Comparison of ENCODE assay signal across 8 cellular contexts in genomic region chr11:66388746-66389386, GRCh38. TPM values are rescaled to one million over a fixed set of nuclear protein-coding genes. Genes with fewer than 3 reads are reported as not detected.
A peak's percentile ranks its signal among the peaks of the same experiment; 100 is the strongest.
DNase-seq lines count a peak whose midpoint lies in the region; ATAC-seq and TF ChIP-seq lines count a peak whose summit lies in the region.

No MANE protein-coding gene starts in this region.

- intact Hi-C loops in prostate gland (cut with DNase I) = loop anchor here (2.0 kb wide), 1 partner anchor 78 kb away; no protein-coding TSS in a partner anchor
- intact Hi-C loops in vagina (cut with DNase I) = loop anchor here (5.0 kb wide), 1 partner anchor 62 kb away; no protein-coding TSS in a partner anchor

- H3K36me3 ChIP-seq in prostate gland = no peaks in the 10 kb centered on the region
- H3K36me3 ChIP-seq in vagina = no peaks in the 10 kb centered on the region

- TF ChIP-seq POLR2A in prostate gland (IDR thresholded peaks at IDR 0.05) = no peak
- TF ChIP-seq POLR2A in vagina (IDR thresholded peaks at IDR 0.05) = no peak

- DNase-seq in DMS153 treated with DMSO at 0.1 percent for 48 hours (lab: John Stamatoyannopoulos, UW; ENCODE audit: unreplicated experiment) (peak; percentile 51), LHCN-M2 (ENCODE audit: low read depth) (peak; percentile 61), RPMI7951 (ENCODE audit: low read depth) (peak; percentile 74), activated T-helper 1 cell treated with Interleukin-2 at 50 U/mL for 16 hours (ENCODE audit: low read depth) (peak; percentile 46), foreskin fibroblast (peak; percentile 57 to 86), prostate gland (ENCODE audit: low spot score) (peak; percentile 75), vagina (ENCODE audit: extremely low spot score in 2 of 2) (no peak)

- H3K27me3 ChIP-seq in prostate gland (replicated peaks; ENCODE audit: insufficient read depth) (no peaks in the 10 kb centered on the region), vagina (no peaks in the 10 kb centered on the region)

- H3K4me3 ChIP-seq in foreskin fibroblast (ENCODE audit: low read depth in 1 of 2, low read length in 2 of 2) (no peak overlapping the region), prostate gland (no peak overlapping the region), vagina (no peak overlapping the region)

- no peak overlapping the region for H3K27ac ChIP-seq in prostate gland
- H3K27ac ChIP-seq in vagina = no peak overlapping the region

- no peaks in the 10 kb centered on the region for H3K9me3 ChIP-seq in prostate gland
- no peaks in the 10 kb centered on the region for H3K9me3 ChIP-seq in vagina

- ATAC-seq in GM21528 (IDR thresholded peaks at IDR 0.05; ENCODE audit: low FRiP score, unreplicated experiment) = no peak

- TF ChIP-seq CTCF in foreskin fibroblast (IDR thresholded peaks at IDR 0.05; ENCODE audit: low read depth, low read length) (peak; percentile 89), prostate gland (IDR thresholded peaks at IDR 0.05) (peak in 3 of 4 experiments; percentile 53 to 72 (median 63)), vagina (IDR thresholded peaks at IDR 0.05) (peak in 2 of 3 experiments; percentile 23 to 54)

- no peaks in the 10 kb centered on the region for H3K4me1 ChIP-seq in prostate gland (replicated peaks)
- no peaks in the 10 kb centered on the region for H3K4me1 ChIP-seq in vagina

- WGBS in prostate gland = 29% methylated on average over 8 of the region's 8 CpGs

RNA-seq across cellular contexts. Expression of gene SLC29A2, which starts 17.3 kb away (rescaled TPM):
- total RNA-seq in LHCN-M2 (2014; rRNA removed) (not detected in 2 replicates), prostate gland (10 to 100 TPM; 10.1 to 12.5 TPM), vagina (4.2 TPM)
- polyA plus RNA-seq in LHCN-M2 (2012) = 0.15 TPM
- total RNA-seq in RPMI7951 (2014; rRNA removed; shearing (Covaris generic)) = 0.39 and 1.4 TPM in 2 replicates

RNA-seq across cellular contexts. Expression of gene NPAS4, which starts 32.0 kb away (rescaled TPM):
- 0.13 TPM in 1 of 2 replicates, not detected in the other for total RNA-seq in LHCN-M2 (2014; rRNA removed)
- 0.01 TPM for polyA plus RNA-seq in LHCN-M2 (2012)
- not detected in 2 replicates for total RNA-seq in RPMI7951 (2014; rRNA removed; shearing (Covaris generic))
- total RNA-seq in prostate gland = under 1 TPM in 1 of 2 donors, not detected in 1; 0.74 TPM
- total RNA-seq in vagina = not detected

RNA-seq across cellular contexts. Expression of gene B4GAT1, which starts 41.4 kb away (rescaled TPM):
- total RNA-seq in LHCN-M2 (2014; rRNA removed) (50.9 and 51.0 TPM in 2 replicates), prostate gland (10 to 100 TPM; 47.0 to 64.9 TPM), vagina (25.0 TPM)
- polyA plus RNA-seq in LHCN-M2 (2012) = 22.3 TPM
- 49.3 and 50.5 TPM in 2 replicates for total RNA-seq in RPMI7951 (2014; rRNA removed; shearing (Covaris generic))

RNA-seq across cellular contexts. Expression of gene BRMS1, which starts 44.0 kb away (rescaled TPM):
- total RNA-seq in LHCN-M2 (2014; rRNA removed) (102 and 107 TPM in 2 replicates), prostate gland (10 to 100 TPM; 55.7 to 71.3 TPM), vagina (37.1 TPM)
- 60.3 TPM for polyA plus RNA-seq in LHCN-M2 (2012)
- total RNA-seq in RPMI7951 (2014; rRNA removed; shearing (Covaris generic)) = 91.7 and 92.6 TPM in 2 replicates

RNA-seq across cellular contexts. Expression of gene MRPL11, which starts 49.8 kb away (rescaled TPM):
- total RNA-seq in LHCN-M2 (2014; rRNA removed) (49.9 and 57.8 TPM in 2 replicates), prostate gland (10 to 100 TPM; 44.2 to 51.2 TPM), vagina (49.4 TPM)
- polyA plus RNA-seq in LHCN-M2 (2012) = 63.3 TPM
- total RNA-seq in RPMI7951 (2014; rRNA removed; shearing (Covaris generic)) = 67.6 and 74.4 TPM in 2 replicates

Comparison
In these comparisons a context has a peak if more than half of its experiments do, and no peak if none do; other contexts are left out.
1. DNase-seq: peak in DMS153 treated with DMSO at 0.1 percent for 48 hours (single experiment), LHCN-M2 (single experiment), RPMI7951 (single experiment), activated T-helper 1 cell treated with Interleukin-2 at 50 U/mL for 16 hours (single experiment), foreskin fibroblast (2 of 2) and prostate gland (single experiment); none in vagina (0 of 2).
2. CTCF ChIP-seq: peak in every context shown above with its lines; median percentile 89 in foreskin fibroblast; 63 in prostate gland; 38 in vagina.